ENCODE assay signal across 1 cellular context in the genomic region with DNA sequence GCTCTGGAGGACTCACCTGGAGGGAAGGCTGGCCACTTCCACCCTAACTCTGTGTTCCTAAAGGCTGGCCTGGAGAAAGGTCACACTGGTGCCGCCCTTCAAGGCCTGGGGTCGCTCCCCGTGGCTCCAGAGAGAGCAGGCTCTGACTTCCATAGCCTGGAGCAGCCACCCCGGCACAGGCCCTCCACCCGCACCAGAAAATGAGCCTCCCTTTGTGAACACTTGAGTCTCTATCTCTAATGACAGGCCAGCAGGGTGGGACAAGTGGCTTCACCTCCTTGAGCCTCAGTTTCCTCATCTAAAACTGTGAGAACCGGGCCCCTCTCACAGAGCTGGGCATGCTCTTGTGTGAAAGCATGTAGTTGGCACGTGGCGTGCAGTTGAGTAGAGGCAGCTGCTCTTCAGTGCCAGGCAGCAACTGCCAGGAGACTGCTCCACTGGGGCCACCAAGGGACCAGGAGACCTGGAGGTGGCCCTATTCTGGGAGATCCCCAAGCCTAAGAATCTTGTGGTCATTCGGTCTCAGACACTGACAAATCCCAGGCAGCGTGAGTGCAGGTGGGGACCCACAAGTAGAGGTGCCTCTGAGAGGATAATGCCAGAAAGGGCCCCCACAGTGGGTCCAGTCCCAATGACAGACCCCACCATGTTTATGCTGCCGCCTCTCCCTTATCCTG.
A peak's percentile ranks its signal among the peaks of the same experiment; 100 is the strongest.
TF ChIP-seq lines count a peak whose summit lies in the region.

No MANE protein-coding gene starts in this region.

TF ChIP-seq in K562, 482 proteins besides CTCF, POLR2A, EP300 and RAD21:
- TF ChIP-seq ZNF184 (CRISPR knock-in tag; IDR thresholded peaks at IDR 0.05) (0 out of 2 replicates have a peak, but pooled peaks have one; percentile 18), TCFL5 (CRISPR knock-in tag; conservative IDR thresholded peaks at IDR 0.05) (no peak), ZBTB17 (CRISPR knock-in tag; IDR thresholded peaks at IDR 0.05) (no peak), GATAD2A (IDR thresholded peaks at IDR 0.05) (no peak), EZH2 (IDR thresholded peaks at IDR 0.05; ENCODE audit: borderline replicate concordance, low read depth, low read length) (no peak), U2AF2 (optimal IDR thresholded peaks at IDR 0.05; ENCODE audit: low read depth, low read length) (no peak), HNRNPUL1 (IDR thresholded peaks at IDR 0.05; ENCODE audit: low read length) (no peak)
- TF ChIP-seq, protein P1, sequence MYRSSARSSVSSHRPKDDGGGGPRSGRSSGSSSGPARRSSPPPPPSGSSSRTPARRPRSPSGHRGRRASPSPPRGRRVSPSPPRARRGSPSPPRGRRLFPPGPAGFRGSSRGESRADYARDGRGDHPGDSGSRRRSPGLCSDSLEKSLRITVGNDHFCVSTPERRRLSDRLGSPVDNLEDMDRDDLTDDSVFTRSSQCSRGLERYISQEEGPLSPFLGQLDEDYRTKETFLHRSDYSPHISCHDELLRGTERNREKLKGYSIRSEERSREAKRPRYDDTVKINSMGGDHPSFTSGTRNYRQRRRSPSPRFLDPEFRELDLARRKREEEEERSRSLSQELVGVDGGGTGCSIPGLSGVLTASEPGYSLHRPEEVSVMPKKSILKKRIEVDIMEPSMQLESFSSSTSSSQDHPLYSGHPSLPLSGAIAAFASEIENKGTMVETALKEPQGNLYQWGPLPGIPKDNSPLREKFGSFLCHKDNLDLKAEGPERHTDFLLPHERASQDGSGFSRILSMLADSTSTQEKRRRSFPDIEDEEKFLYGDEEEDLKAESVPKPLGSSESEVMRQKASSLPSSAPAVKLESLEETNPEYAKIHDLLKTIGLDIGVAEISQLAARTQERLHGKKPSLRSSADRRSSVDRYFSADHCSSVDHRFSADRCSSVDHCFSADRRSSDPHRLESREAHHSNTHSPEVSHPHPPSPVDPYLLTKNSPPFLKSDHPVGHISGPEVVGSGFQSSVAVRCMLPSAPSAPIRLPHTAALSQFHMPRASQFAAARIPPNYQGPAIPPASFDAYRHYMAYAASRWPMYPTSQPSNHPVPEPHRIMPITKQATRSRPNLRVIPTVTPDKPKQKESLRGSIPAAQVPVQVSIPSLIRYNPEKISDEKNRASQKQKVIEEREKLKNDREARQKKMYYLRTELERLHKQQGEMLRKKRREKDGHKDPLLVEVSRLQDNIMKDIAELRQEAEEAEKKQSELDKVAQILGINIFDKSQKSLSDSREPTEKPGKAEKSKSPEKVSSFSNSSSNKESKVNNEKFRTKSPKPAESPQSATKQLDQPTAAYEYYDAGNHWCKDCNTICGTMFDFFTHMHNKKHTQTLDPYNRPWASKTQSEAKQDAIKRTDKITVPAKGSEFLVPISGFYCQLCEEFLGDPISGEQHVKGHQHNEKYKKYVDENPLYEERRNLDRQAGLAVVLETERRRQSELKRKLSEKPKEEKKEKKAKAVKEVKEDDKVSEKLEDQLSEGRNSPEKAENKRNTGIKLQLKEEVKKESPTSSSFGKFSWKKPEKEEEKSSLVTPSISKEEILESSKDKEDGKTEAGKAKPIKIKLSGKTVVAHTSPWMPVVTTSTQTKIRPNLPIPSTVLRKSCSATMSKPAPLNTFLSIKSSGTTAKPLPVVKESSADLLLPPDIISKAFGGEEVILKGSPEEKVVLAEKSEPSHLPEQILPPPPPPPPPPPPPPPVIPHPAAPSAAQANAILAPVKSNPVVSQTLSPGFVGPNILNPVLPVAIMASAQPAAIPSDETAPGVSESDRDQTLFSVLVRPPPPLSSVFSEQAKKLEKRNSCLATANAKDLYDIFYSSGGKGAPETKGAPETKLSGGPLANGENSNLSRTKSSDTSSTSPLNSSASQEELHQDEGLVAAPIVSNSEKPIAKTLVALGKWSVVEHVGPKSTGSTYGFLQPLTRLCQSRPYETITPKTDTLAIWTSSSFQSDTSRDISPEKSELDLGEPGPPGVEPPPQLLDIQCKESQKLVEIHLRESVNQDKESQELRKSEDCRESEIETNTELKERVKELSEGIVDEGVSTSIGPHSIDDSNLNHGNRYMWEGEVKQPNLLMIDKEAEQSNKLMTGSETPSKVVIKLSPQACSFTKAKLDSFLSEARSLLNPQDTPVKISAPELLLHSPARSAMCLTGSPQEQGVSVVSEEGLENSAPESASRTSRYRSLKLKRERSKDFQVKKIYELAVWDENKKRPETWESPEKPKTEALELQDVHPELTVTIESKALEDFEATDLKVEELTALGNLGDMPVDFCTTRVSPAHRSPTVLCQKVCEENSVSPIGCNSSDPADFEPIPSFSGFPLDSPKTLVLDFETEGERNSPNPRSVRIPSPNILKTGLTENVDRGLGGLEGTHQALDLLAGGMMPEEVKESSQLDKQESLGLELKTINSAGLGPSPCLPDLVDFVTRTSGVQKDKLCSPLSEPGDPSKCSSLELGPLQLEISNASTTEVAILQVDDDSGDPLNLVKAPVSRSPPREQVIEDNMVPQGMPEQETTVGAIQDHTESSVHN (IDR thresholded peaks at IDR 0.05; ENCODE audit: borderline replicate concordance in 1 of 2, low read depth in 1 of 2): no peak
